In genomic region chr2:68774569-68775271, GRCh38 we compare ENCODE assay signal across 8 cellular contexts. TPM values are rescaled to one million over a fixed set of nuclear protein-coding genes. Genes with fewer than 3 reads are reported as not detected.
DNase-seq lines count a peak whose midpoint lies in the region; ATAC-seq and TF ChIP-seq lines count a peak whose summit lies in the region.

No MANE protein-coding gene starts in this region.

- no peak for TF ChIP-seq POLR2A in erythroblast (IDR thresholded peaks at IDR 0.05; ENCODE audit: low read length)

- peaks cover 50% of the 10 kb centered on the region for H3K36me3 Mint-ChIP-seq in activated CD4-positive, alpha-beta T cell treated with anti-CD3 and anti-CD28 coated beads, Interleukin-2, amount 10 ng/mL, durations not matched to agents 24 days and 14 days (ENCODE audit: low read depth)

- peaks cover 81% of the 10 kb centered on the region for H3K4me1 Mint-ChIP-seq in activated CD4-positive, alpha-beta T cell treated with anti-CD3 and anti-CD28 coated beads, Interleukin-2, amount 10 ng/mL, durations not matched to agents 24 days and 14 days

- H3K4me3 Mint-ChIP-seq in activated CD4-positive, alpha-beta T cell treated with anti-CD3 and anti-CD28 coated beads, Interleukin-2, amount 10 ng/mL, durations not matched to agents 24 days and 14 days: peak overlapping the region; percentile 88

- H3K9me3 Mint-ChIP-seq in activated CD4-positive, alpha-beta T cell treated with anti-CD3 and anti-CD28 coated beads, Interleukin-2, amount 10 ng/mL, durations not matched to agents 24 days and 14 days: no peaks in the 10 kb centered on the region

- H3K27me3 Mint-ChIP-seq in activated CD4-positive, alpha-beta T cell treated with anti-CD3 and anti-CD28 coated beads, Interleukin-2, amount 10 ng/mL, durations not matched to agents 24 days and 14 days: no peaks in the 10 kb centered on the region

- peak overlapping the region; percentile 96 for H3K27ac Mint-ChIP-seq in activated CD4-positive, alpha-beta T cell treated with anti-CD3 and anti-CD28 coated beads, Interleukin-2, amount 10 ng/mL, durations not matched to agents 24 days and 14 days

- intact Hi-C loops in activated CD4-positive, alpha-beta T cell treated with anti-CD3 and anti-CD28 coated beads, Interleukin-2, amount 10 ng/mL, durations not matched to agents 24 days and 14 days (cut with micrococcal nuclease): loop anchor here (1.0 to 2.0 kb wide), 4 partner anchors 8 to 23 kb away; no protein-coding TSS in a partner anchor
- intact Hi-C loops in posterior cingulate gyrus (cut with DNase I): no loop called here

- DNase-seq in activated CD4-positive, alpha-beta T cell treated with anti-CD3 and anti-CD28 coated beads, Interleukin-2, amount 10 ng/mL, durations not matched to agents 24 days and 14 days: peak; percentile 89
- DNase-seq in erythroblast (lab: John Stamatoyannopoulos, UW) (peak; percentile 23 to 32), posterior cingulate gyrus (peak in 8 of 10 donors; percentile 18 to 90 (median 33)), DMS153 treated with DMSO at 0.1 percent for 48 hours (lab: John Stamatoyannopoulos, UW; ENCODE audit: unreplicated experiment) (no peak), NCI-H1417 (lab: John Stamatoyannopoulos, UW) (no peak), foreskin melanocyte (no peak)

- ATAC-seq in GM19438 (IDR thresholded peaks at IDR 0.05; ENCODE audit: low read depth, unreplicated experiment) (peak; percentile 97), HG03457 (IDR thresholded peaks at IDR 0.05; ENCODE audit: unreplicated experiment) (peak; percentile 81)

RNA-seq across cellular contexts. Expression of gene ARHGAP25, which starts 40.1 kb away (rescaled TPM):
- 37.8 and 42.2 TPM in 2 replicates for total RNA-seq in activated CD4-positive, alpha-beta T cell treated with anti-CD3 and anti-CD28 coated beads, Interleukin-2, amount 10 ng/mL, durations not matched to agents 24 days and 14 days

Comparison
In these comparisons a context has a peak if more than half of its experiments do, and no peak if none do; other contexts are left out.
1. DNase-seq: peak in activated CD4-positive, alpha-beta T cell treated with anti-CD3 and anti-CD28 coated beads, Interleukin-2, amount 10 ng/mL, durations not matched to agents 24 days and 14 days (single experiment), erythroblast (2 of 2) and posterior cingulate gyrus (8 of 10); none in DMS153 treated with DMSO at 0.1 percent for 48 hours (single experiment), NCI-H1417 (0 of 3) and foreskin melanocyte (single experiment).